1 cellular context compared by ENCODE assay signal in genomic region chr2:27752551-27753237, GRCh38.
TF ChIP-seq lines count a peak whose summit lies in the region.

No MANE protein-coding gene starts in this region.

TF ChIP-seq in K562, 482 proteins besides CTCF, POLR2A, EP300 and RAD21 (continued from another document and continues in another):
- TF ChIP-seq PHF21A (IDR thresholded peaks at IDR 0.05; ENCODE audit: borderline replicate concordance, low read depth) (no peak), HDAC2 (IDR thresholded peaks at IDR 0.05) (no peak), SIRT6 (IDR thresholded peaks at IDR 0.05; ENCODE audit: low read depth, low read length) (no peak), JUND (IDR thresholded peaks at IDR 0.05; ENCODE audit: borderline replicate concordance, low read depth, low read length) (0 out of 2 replicates have a peak, but pooled peaks have one; percentile 37), JUND (tag; IDR thresholded peaks at IDR 0.05; ENCODE audit: borderline replicate concordance, low read depth, low read length) (no peak), PHF8 (IDR thresholded peaks at IDR 0.05; ENCODE audit: borderline replicate concordance, low read length) (peak; percentile 43), SNRNP70 (optimal IDR thresholded peaks at IDR 0.05; ENCODE audit: low read depth, low read length) (no peak), XRCC3 (IDR thresholded peaks at IDR 0.05) (no peak), YY1 (IDR thresholded peaks at IDR 0.05; ENCODE audit: borderline replicate concordance in 1 of 3, control insufficient read depth in 1 of 3, extremely low read depth in 1 of 3, insufficient read depth in 3 of 3, insufficient read length in 1 of 3, insufficient replicate concordance in 2 of 3, low read depth in 1 of 3, low read length in 2 of 3) (no peak), ZNF584 (CRISPR knock-in tag; IDR thresholded peaks at IDR 0.05; ENCODE audit: low read depth) (no peak), ZNF174 (CRISPR knock-in tag; IDR thresholded peaks at IDR 0.05) (no peak), HMGXB4 (CRISPR knock-in tag; IDR thresholded peaks at IDR 0.05) (no peak), PHTF2 (CRISPR knock-in tag; IDR thresholded peaks at IDR 0.05) (no peak), CHCHD3 (CRISPR knock-in tag; IDR thresholded peaks at IDR 0.05) (no peak), MTF1 (CRISPR knock-in tag; IDR thresholded peaks at IDR 0.05; ENCODE audit: borderline replicate concordance) (no peak), ARID2 (IDR thresholded peaks at IDR 0.05) (no peak), LCOR (CRISPR knock-in tag; IDR thresholded peaks at IDR 0.05) (no peak), PRDM10 (IDR thresholded peaks at IDR 0.05; ENCODE audit: partially characterized antibody) (peak; percentile 60), SFPQ (IDR thresholded peaks at IDR 0.05; ENCODE audit: low read depth, low read length) (no peak), TARDBP (IDR thresholded peaks at IDR 0.05) (no peak), MIER1 (IDR thresholded peaks at IDR 0.05; ENCODE audit: low read depth) (no peak), NR2F6 (CRISPR knock-in tag; IDR thresholded peaks at IDR 0.05) (no peak), CLOCK (CRISPR knock-in tag; IDR thresholded peaks at IDR 0.05; ENCODE audit: borderline replicate concordance) (no peak), FOSL1 (tag; conservative IDR thresholded peaks at IDR 0.05) (no peak; the same call in 1 of the 2 replicates), HMG20B (CRISPR knock-in tag; IDR thresholded peaks at IDR 0.05) (no peak), TCF3 (CRISPR knock-in tag; IDR thresholded peaks at IDR 0.05) (no peak), CBFA2T3 (IDR thresholded peaks at IDR 0.05) (peak; percentile 22; the same call in 1 of the 2 replicates)
- TF ChIP-seq, protein P1, sequence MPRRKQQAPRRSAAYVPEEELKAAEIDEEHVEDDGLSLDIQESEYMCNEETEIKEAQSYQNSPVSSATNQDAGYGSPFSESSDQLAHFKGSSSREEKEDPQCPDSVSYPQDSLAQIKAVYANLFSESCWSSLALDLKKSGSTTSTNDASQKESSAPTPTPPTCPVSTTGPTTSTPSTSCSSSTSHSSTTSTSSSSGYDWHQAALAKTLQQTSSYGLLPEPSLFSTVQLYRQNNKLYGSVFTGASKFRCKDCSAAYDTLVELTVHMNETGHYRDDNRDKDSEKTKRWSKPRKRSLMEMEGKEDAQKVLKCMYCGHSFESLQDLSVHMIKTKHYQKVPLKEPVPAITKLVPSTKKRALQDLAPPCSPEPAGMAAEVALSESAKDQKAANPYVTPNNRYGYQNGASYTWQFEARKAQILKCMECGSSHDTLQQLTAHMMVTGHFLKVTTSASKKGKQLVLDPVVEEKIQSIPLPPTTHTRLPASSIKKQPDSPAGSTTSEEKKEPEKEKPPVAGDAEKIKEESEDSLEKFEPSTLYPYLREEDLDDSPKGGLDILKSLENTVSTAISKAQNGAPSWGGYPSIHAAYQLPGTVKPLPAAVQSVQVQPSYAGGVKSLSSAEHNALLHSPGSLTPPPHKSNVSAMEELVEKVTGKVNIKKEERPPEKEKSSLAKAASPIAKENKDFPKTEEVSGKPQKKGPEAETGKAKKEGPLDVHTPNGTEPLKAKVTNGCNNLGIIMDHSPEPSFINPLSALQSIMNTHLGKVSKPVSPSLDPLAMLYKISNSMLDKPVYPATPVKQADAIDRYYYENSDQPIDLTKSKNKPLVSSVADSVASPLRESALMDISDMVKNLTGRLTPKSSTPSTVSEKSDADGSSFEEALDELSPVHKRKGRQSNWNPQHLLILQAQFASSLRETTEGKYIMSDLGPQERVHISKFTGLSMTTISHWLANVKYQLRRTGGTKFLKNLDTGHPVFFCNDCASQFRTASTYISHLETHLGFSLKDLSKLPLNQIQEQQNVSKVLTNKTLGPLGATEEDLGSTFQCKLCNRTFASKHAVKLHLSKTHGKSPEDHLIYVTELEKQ (CRISPR knock-in tag; IDR thresholded peaks at IDR 0.05) = no peak
- TF ChIP-seq, protein P2, sequence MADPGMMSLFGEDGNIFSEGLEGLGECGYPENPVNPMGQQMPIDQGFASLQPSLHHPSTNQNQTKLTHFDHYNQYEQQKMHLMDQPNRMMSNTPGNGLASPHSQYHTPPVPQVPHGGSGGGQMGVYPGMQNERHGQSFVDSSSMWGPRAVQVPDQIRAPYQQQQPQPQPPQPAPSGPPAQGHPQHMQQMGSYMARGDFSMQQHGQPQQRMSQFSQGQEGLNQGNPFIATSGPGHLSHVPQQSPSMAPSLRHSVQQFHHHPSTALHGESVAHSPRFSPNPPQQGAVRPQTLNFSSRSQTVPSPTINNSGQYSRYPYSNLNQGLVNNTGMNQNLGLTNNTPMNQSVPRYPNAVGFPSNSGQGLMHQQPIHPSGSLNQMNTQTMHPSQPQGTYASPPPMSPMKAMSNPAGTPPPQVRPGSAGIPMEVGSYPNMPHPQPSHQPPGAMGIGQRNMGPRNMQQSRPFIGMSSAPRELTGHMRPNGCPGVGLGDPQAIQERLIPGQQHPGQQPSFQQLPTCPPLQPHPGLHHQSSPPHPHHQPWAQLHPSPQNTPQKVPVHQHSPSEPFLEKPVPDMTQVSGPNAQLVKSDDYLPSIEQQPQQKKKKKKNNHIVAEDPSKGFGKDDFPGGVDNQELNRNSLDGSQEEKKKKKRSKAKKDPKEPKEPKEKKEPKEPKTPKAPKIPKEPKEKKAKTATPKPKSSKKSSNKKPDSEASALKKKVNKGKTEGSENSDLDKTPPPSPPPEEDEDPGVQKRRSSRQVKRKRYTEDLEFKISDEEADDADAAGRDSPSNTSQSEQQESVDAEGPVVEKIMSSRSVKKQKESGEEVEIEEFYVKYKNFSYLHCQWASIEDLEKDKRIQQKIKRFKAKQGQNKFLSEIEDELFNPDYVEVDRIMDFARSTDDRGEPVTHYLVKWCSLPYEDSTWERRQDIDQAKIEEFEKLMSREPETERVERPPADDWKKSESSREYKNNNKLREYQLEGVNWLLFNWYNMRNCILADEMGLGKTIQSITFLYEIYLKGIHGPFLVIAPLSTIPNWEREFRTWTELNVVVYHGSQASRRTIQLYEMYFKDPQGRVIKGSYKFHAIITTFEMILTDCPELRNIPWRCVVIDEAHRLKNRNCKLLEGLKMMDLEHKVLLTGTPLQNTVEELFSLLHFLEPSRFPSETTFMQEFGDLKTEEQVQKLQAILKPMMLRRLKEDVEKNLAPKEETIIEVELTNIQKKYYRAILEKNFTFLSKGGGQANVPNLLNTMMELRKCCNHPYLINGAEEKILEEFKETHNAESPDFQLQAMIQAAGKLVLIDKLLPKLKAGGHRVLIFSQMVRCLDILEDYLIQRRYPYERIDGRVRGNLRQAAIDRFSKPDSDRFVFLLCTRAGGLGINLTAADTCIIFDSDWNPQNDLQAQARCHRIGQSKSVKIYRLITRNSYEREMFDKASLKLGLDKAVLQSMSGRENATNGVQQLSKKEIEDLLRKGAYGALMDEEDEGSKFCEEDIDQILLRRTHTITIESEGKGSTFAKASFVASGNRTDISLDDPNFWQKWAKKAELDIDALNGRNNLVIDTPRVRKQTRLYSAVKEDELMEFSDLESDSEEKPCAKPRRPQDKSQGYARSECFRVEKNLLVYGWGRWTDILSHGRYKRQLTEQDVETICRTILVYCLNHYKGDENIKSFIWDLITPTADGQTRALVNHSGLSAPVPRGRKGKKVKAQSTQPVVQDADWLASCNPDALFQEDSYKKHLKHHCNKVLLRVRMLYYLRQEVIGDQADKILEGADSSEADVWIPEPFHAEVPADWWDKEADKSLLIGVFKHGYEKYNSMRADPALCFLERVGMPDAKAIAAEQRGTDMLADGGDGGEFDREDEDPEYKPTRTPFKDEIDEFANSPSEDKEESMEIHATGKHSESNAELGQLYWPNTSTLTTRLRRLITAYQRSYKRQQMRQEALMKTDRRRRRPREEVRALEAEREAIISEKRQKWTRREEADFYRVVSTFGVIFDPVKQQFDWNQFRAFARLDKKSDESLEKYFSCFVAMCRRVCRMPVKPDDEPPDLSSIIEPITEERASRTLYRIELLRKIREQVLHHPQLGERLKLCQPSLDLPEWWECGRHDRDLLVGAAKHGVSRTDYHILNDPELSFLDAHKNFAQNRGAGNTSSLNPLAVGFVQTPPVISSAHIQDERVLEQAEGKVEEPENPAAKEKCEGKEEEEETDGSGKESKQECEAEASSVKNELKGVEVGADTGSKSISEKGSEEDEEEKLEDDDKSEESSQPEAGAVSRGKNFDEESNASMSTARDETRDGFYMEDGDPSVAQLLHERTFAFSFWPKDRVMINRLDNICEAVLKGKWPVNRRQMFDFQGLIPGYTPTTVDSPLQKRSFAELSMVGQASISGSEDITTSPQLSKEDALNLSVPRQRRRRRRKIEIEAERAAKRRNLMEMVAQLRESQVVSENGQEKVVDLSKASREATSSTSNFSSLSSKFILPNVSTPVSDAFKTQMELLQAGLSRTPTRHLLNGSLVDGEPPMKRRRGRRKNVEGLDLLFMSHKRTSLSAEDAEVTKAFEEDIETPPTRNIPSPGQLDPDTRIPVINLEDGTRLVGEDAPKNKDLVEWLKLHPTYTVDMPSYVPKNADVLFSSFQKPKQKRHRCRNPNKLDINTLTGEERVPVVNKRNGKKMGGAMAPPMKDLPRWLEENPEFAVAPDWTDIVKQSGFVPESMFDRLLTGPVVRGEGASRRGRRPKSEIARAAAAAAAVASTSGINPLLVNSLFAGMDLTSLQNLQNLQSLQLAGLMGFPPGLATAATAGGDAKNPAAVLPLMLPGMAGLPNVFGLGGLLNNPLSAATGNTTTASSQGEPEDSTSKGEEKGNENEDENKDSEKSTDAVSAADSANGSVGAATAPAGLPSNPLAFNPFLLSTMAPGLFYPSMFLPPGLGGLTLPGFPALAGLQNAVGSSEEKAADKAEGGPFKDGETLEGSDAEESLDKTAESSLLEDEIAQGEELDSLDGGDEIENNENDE (IDR thresholded peaks at IDR 0.05; ENCODE audit: low read depth, low read length) = no peak
